ENCODE assay signal across 22 cellular contexts in genomic region chr11:57771365-57771764, GRCh38. TPM values are rescaled to one million over a fixed set of nuclear protein-coding genes. Genes with fewer than 3 reads are reported as not detected.
"Had no signal": no experiment of that assay in that cellular context is flagged by ENCODE, and none has a peak within 500 bp of the region (broad histone marks: within the 10 kb centered on the region; RNA-seq: fewer than 3 reads in every experiment).

No MANE protein-coding gene starts in this region.

- DNase-seq: activated CD4-positive, alpha-beta T cell treated with anti-CD3 and anti-CD28 coated beads, Interleukin-2, amount 10 ng/mL, durations not matched to agents 24 days and 14 days; activated CD8-positive, alpha-beta T cell treated with anti-CD3 and anti-CD28 coated beads for 36 hours; activated naive CD4-positive, alpha-beta T cell treated with Interleukin-2 at 50 U/mL for 16 hours; activated T-cell treated with anti-CD3 and anti-CD28 coated beads, Interleukin-2, amount 50 U/mL, for 24 hours; caudate nucleus; erythroblast; mammary epithelial cell; stomach; T-helper 1 cell; T-helper 9 cell had no signal

- H3K27ac ChIP-seq: right atrium auricular region, testis had no signal

- H3K27ac Mint-ChIP-seq: activated CD4-positive, alpha-beta T cell treated with anti-CD3 and anti-CD28 coated beads, Interleukin-2, amount 10 ng/mL, durations not matched to agents 24 days and 14 days; activated CD8-positive, alpha-beta T cell treated with anti-CD3 and anti-CD28 coated beads for 36 hours; activated T-cell treated with anti-CD3 and anti-CD28 coated beads, Interleukin-2, amount 50 U/mL, for 24 hours; activated T-helper 2 cell treated with anti-CD3 and anti-CD28 coated beads, Interferon-gamma antibody, Interleukin-2, Interleukin-4, amounts not matched to agents 10 μg/mL and 5 μg/mL and 100 μg/mL, durations not matched to agents 14 hours and 24 hours and 36 hours had no signal

- H3K4me3 Mint-ChIP-seq: activated CD4-positive, alpha-beta T cell treated with anti-CD3 and anti-CD28 coated beads, Interleukin-2, amount 10 ng/mL, durations not matched to agents 24 days and 14 days; activated CD8-positive, alpha-beta T cell treated with anti-CD3 and anti-CD28 coated beads for 36 hours; activated T-cell treated with anti-CD3 and anti-CD28 coated beads, Interleukin-2, amount 50 U/mL, for 24 hours; neural crest cell had no signal

- H3K36me3 ChIP-seq: left lung, right atrium auricular region had no signal

- H3K9me3 Mint-ChIP-seq: activated CD4-positive, alpha-beta T cell treated with anti-CD3 and anti-CD28 coated beads, Interleukin-2, amount 10 ng/mL, durations not matched to agents 24 days and 14 days; activated CD8-positive, alpha-beta T cell treated with anti-CD3 and anti-CD28 coated beads for 36 hours; activated T-cell treated with anti-CD3 and anti-CD28 coated beads, Interleukin-2, amount 50 U/mL, for 24 hours; activated T-helper 2 cell treated with anti-CD3 and anti-CD28 coated beads, Interferon-gamma antibody, Interleukin-2, Interleukin-4, amounts not matched to agents 10 μg/mL and 5 μg/mL and 100 μg/mL, durations not matched to agents 14 hours and 24 hours and 36 hours; neural crest cell had no signal

- H3K27me3 ChIP-seq: left lung, right atrium auricular region, stomach, testis had no signal

- H3K9me3 ChIP-seq: left lung, right atrium auricular region, stomach, testis had no signal

- H3K4me3 ChIP-seq: left lung, right atrium auricular region, stomach, testis had no signal

- H3K27me3 Mint-ChIP-seq: activated CD4-positive, alpha-beta T cell treated with anti-CD3 and anti-CD28 coated beads, Interleukin-2, amount 10 ng/mL, durations not matched to agents 24 days and 14 days; activated CD8-positive, alpha-beta T cell treated with anti-CD3 and anti-CD28 coated beads for 36 hours; activated T-cell treated with anti-CD3 and anti-CD28 coated beads, Interleukin-2, amount 50 U/mL, for 24 hours had no signal

- ATAC-seq: activated CD8-positive, alpha-beta T cell treated with anti-CD3 and anti-CD28 coated beads for 36 hours; left lung had no signal

RNA-seq across cellular contexts. Expression of gene BTBD18, which starts 19.7 kb away (rescaled TPM):
- total RNA-seq: activated CD4-positive, alpha-beta T cell treated with anti-CD3 and anti-CD28 coated beads, Interleukin-2, amount 10 ng/mL, durations not matched to agents 24 days and 14 days; activated CD8-positive, alpha-beta T cell treated with anti-CD3 and anti-CD28 coated beads for 36 hours; activated T-helper 2 cell treated with anti-CD3 and anti-CD28 coated beads, Interferon-gamma antibody, Interleukin-2, Interleukin-4, amounts not matched to agents 10 μg/mL and 5 μg/mL and 100 μg/mL, durations not matched to agents 14 hours and 24 hours and 36 hours; frontal cortex; kidney epithelial cell; left lung; mammary epithelial cell; mononuclear cell; neural crest cell; omental fat pad; posterior vena cava; right atrium auricular region; skeletal muscle tissue; stomach; urinary bladder had no signal
- polyA plus RNA-seq: mammary epithelial cell, stomach, urinary bladder had no signal
